1 cellular context compared by ENCODE assay signal in genomic region chr9:137200311-137201204, GRCh38.
TF ChIP-seq lines count a peak whose summit lies in the region.

A gene with protein sequence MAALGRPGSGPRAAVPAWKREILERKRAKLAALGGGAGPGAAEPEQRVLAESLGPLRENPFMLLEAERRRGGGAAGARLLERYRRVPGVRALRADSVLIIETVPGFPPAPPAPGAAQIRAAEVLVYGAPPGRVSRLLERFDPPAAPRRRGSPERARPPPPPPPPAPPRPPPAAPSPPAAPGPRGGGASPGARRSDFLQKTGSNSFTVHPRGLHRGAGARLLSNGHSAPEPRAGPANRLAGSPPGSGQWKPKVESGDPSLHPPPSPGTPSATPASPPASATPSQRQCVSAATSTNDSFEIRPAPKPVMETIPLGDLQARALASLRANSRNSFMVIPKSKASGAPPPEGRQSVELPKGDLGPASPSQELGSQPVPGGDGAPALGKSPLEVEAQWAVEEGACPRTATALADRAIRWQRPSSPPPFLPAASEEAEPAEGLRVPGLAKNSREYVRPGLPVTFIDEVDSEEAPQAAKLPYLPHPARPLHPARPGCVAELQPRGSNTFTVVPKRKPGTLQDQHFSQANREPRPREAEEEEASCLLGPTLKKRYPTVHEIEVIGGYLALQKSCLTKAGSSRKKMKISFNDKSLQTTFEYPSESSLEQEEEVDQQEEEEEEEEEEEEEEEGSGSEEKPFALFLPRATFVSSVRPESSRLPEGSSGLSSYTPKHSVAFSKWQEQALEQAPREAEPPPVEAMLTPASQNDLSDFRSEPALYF (minus strand): TSS chr9:137200741. CDS start chr9:137200711, 30 bp downstream.

TF ChIP-seq in HCT116, 20 proteins besides CTCF, POLR2A, EP300 and RAD21 (continued from another document):
- TF ChIP-seq, protein P1, sequence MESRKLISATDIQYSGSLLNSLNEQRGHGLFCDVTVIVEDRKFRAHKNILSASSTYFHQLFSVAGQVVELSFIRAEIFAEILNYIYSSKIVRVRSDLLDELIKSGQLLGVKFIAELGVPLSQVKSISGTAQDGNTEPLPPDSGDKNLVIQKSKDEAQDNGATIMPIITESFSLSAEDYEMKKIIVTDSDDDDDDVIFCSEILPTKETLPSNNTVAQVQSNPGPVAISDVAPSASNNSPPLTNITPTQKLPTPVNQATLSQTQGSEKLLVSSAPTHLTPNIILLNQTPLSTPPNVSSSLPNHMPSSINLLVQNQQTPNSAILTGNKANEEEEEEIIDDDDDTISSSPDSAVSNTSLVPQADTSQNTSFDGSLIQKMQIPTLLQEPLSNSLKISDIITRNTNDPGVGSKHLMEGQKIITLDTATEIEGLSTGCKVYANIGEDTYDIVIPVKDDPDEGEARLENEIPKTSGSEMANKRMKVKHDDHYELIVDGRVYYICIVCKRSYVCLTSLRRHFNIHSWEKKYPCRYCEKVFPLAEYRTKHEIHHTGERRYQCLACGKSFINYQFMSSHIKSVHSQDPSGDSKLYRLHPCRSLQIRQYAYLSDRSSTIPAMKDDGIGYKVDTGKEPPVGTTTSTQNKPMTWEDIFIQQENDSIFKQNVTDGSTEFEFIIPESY (IDR thresholded peaks at IDR 0.05; ENCODE audit: extremely low read depth, insufficient replicate concordance, low read length): no peak
